1 cellular context compared by ENCODE assay signal in the genomic region with DNA sequence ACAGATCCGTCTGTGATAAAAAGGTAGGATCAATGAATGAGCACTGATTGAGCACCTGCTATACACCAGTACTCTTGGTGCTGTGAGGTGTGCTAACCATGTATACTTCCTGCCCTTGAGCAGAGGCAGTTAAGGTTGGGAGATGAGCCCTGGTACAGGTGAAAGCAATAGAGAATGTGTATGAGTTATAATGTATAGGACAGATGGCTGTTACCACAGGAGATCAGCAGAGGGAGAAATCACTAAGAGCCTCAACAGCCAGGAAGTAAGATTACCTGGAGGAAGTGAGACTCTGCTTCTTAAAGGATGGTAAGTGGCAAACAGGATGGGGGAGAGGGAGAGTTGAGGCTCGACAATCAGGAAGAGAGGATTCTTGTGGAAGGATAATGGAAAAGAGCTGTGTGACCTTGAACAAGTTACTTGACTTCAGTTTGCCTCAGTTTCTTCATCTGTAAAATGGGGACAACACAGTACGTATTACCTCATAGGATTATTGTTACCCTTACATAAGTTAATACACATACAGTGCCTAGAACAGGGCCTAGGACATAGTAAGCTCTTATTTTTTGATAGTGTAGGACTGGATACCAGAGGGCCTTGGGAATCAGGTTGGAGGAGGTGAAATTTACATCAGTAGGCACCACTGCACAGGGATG.
TF ChIP-seq lines count a peak whose summit lies in the region.

No MANE protein-coding gene starts in this region.

TF ChIP-seq in WTC11, 78 proteins besides CTCF, POLR2A, EP300 and RAD21 (continued from another document):
- TF ChIP-seq, protein P1, sequence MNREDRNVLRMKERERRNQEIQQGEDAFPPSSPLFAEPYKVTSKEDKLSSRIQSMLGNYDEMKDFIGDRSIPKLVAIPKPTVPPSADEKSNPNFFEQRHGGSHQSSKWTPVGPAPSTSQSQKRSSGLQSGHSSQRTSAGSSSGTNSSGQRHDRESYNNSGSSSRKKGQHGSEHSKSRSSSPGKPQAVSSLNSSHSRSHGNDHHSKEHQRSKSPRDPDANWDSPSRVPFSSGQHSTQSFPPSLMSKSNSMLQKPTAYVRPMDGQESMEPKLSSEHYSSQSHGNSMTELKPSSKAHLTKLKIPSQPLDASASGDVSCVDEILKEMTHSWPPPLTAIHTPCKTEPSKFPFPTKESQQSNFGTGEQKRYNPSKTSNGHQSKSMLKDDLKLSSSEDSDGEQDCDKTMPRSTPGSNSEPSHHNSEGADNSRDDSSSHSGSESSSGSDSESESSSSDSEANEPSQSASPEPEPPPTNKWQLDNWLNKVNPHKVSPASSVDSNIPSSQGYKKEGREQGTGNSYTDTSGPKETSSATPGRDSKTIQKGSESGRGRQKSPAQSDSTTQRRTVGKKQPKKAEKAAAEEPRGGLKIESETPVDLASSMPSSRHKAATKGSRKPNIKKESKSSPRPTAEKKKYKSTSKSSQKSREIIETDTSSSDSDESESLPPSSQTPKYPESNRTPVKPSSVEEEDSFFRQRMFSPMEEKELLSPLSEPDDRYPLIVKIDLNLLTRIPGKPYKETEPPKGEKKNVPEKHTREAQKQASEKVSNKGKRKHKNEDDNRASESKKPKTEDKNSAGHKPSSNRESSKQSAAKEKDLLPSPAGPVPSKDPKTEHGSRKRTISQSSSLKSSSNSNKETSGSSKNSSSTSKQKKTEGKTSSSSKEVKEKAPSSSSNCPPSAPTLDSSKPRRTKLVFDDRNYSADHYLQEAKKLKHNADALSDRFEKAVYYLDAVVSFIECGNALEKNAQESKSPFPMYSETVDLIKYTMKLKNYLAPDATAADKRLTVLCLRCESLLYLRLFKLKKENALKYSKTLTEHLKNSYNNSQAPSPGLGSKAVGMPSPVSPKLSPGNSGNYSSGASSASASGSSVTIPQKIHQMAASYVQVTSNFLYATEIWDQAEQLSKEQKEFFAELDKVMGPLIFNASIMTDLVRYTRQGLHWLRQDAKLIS (CRISPR knock-in tag; IDR thresholded peaks at IDR 0.05; ENCODE audit: borderline replicate concordance): no peak
- TF ChIP-seq, protein P2, sequence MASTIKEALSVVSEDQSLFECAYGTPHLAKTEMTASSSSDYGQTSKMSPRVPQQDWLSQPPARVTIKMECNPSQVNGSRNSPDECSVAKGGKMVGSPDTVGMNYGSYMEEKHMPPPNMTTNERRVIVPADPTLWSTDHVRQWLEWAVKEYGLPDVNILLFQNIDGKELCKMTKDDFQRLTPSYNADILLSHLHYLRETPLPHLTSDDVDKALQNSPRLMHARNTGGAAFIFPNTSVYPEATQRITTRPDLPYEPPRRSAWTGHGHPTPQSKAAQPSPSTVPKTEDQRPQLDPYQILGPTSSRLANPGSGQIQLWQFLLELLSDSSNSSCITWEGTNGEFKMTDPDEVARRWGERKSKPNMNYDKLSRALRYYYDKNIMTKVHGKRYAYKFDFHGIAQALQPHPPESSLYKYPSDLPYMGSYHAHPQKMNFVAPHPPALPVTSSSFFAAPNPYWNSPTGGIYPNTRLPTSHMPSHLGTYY (CRISPR knock-in tag; IDR thresholded peaks at IDR 0.05): no peak
- TF ChIP-seq ZNF232 (CRISPR knock-in tag; IDR thresholded peaks at IDR 0.05) (no peak), SMAD4 (CRISPR knock-in tag; IDR thresholded peaks at IDR 0.05) (no peak), EMX1 (CRISPR knock-in tag; IDR thresholded peaks at IDR 0.05) (no peak), ZBTB21 (CRISPR knock-in tag; IDR thresholded peaks at IDR 0.05; ENCODE audit: borderline replicate concordance) (no peak), SP1 (CRISPR knock-in tag; conservative IDR thresholded peaks at IDR 0.05) (no peak), TP53 (CRISPR knock-in tag; IDR thresholded peaks at IDR 0.05) (no peak), NR2C2 (CRISPR knock-in tag; IDR thresholded peaks at IDR 0.05) (no peak), CBFB (CRISPR knock-in tag; IDR thresholded peaks at IDR 0.05; ENCODE audit: low read depth) (no peak), ESRRA (CRISPR knock-in tag; IDR thresholded peaks at IDR 0.05; ENCODE audit: borderline replicate concordance) (no peak)
- TF ChIP-seq, protein P3, sequence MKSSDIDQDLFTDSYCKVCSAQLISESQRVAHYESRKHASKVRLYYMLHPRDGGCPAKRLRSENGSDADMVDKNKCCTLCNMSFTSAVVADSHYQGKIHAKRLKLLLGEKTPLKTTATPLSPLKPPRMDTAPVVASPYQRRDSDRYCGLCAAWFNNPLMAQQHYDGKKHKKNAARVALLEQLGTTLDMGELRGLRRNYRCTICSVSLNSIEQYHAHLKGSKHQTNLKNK (CRISPR knock-in tag; IDR thresholded peaks at IDR 0.05): no peak
- TF ChIP-seq, protein P4, sequence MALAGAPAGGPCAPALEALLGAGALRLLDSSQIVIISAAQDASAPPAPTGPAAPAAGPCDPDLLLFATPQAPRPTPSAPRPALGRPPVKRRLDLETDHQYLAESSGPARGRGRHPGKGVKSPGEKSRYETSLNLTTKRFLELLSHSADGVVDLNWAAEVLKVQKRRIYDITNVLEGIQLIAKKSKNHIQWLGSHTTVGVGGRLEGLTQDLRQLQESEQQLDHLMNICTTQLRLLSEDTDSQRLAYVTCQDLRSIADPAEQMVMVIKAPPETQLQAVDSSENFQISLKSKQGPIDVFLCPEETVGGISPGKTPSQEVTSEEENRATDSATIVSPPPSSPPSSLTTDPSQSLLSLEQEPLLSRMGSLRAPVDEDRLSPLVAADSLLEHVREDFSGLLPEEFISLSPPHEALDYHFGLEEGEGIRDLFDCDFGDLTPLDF (CRISPR knock-in tag; IDR thresholded peaks at IDR 0.05): no peak
- TF ChIP-seq, protein P5, sequence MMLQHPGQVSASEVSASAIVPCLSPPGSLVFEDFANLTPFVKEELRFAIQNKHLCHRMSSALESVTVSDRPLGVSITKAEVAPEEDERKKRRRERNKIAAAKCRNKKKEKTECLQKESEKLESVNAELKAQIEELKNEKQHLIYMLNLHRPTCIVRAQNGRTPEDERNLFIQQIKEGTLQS (CRISPR knock-in tag; conservative IDR thresholded peaks at IDR 0.05): no peak
